12 cellular contexts compared by ENCODE assay signal in the genomic region with DNA sequence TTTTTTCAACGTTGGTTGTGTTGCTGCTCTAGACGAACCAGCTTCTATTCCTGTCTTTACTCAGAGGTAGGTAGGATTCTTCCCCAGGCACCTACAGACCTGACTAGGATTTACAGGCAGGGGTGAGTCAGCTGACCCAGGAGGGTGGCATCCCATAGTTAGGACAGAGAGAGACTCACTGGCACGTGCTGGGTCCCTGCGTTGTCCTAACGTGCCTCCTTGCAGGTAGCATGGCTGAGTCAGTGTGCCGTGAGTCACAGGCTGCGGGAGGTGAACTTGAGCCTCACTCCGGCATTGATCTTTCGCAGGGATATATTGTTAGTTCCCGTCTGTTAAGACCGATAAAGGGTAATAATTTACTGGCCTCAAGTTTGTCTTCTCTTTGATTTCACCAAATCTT.
A peak's percentile ranks its signal among the peaks of the same experiment; 100 is the strongest.
DNase-seq lines count a peak whose midpoint lies in the region; ATAC-seq, FAIRE-seq and TF ChIP-seq lines count a peak whose summit lies in the region.
"Had no signal": no experiment of that assay in that cellular context is flagged by ENCODE, and none has a peak within 500 bp of the region (broad histone marks: within the 10 kb centered on the region; RNA-seq: fewer than 3 reads in every experiment).

No MANE protein-coding gene starts in this region.

- peak overlapping the region; percentile 35 for H3K27ac Mint-ChIP-seq in neural progenitor cell
- no peak overlapping the region for H3K27ac Mint-ChIP-seq in chondrocyte (ENCODE audit: unreplicated experiment)

- H3K27me3 Mint-ChIP-seq in neural progenitor cell (ENCODE audit: insufficient read depth, low read depth) = peaks cover 2% of the 10 kb centered on the region
- H3K27me3 Mint-ChIP-seq in chondrocyte (ENCODE audit: low read depth) = no peaks in the 10 kb centered on the region

- H3K4me3 ChIP-seq in DND-41 (ENCODE audit: low read depth in 1 of 2, low read length in 2 of 2) (no peak overlapping the region), K562 (no peak overlapping the region), neural progenitor cell (no peak overlapping the region), A673 (ENCODE audit: low read depth, low read length, poor library complexity, severe bottlenecking) (no peak overlapping the region)

- H3K9ac ChIP-seq in DND-41 (ENCODE audit: low read depth, low read length) (peak overlapping the region; percentile 19; the same call in 1 of the 2 replicates), K562 (ENCODE audit: insufficient read depth in 1 of 2, low read depth in 2 of 2, low read length in 2 of 2) (0 out of 4 replicates have a peak overlapping the region, but pooled peaks of 1 of the 2 experiments have one; percentile 55), neural progenitor cell (no peak overlapping the region)

- no peak for TF ChIP-seq RAD21 in K562 (CRISPR knock-in tag; conservative IDR thresholded peaks at IDR 0.05 in 1 of 2, IDR thresholded peaks at IDR 0.05 in 1 of 2)

- no peaks in the 10 kb centered on the region for H3K9me3 ChIP-seq in DND-41 (ENCODE audit: insufficient read depth, low read length, severe bottlenecking)
- H3K9me3 ChIP-seq in K562 (replicated peaks; ENCODE audit: control insufficient read depth, insufficient read depth, low read depth, low read length) = no peaks in the 10 kb centered on the region
- H3K9me3 ChIP-seq in neural progenitor cell (ENCODE audit: low read depth) = no peaks in the 10 kb centered on the region
- no peaks in the 10 kb centered on the region for H3K9me3 ChIP-seq in A673 (ENCODE audit: low read depth, low read length, poor library complexity, severe bottlenecking)

- no peak for DNase-seq in DND-41
- peak; percentile 81 for DNase-seq in LoVo (ENCODE audit: low spot score)
- peak in 3 of 4 experiments; percentile 18 for DNase-seq in K562 (ENCODE audit: extremely low read depth in 1 of 4, low spot score in 3 of 4)
- DNase-seq in neural progenitor cell (ENCODE audit: low spot score) = no peak
- no peak for DNase-seq in iPS-NIHi7 (ENCODE audit: extremely low spot score)
- DNase-seq in A673 (ENCODE audit: low spot score) = no peak
- no peak for DNase-seq in chondrocyte (ENCODE audit: low spot score)
- no peak for DNase-seq in dedifferentiated amniotic fluid mesenchymal stem cell (ENCODE audit: extremely low spot score)
- DNase-seq: KG1, NCI-H774 had no signal

- no peaks in the 10 kb centered on the region for H3K79me2 ChIP-seq in DND-41 (ENCODE audit: insufficient read depth, low read length)
- no peaks in the 10 kb centered on the region for H3K79me2 ChIP-seq in K562 (ENCODE audit: control insufficient read depth, insufficient read depth, low read length)
- H3K79me2 ChIP-seq in neural progenitor cell (ENCODE audit: low read depth) = no peaks in the 10 kb centered on the region

- H3K4me1 Mint-ChIP-seq in neural progenitor cell = peaks cover 23% of the 10 kb centered on the region
- peaks cover 51% of the 10 kb centered on the region for H3K4me1 Mint-ChIP-seq in chondrocyte (ENCODE audit: low read depth)

- H3K4me1 ChIP-seq in DND-41 (ENCODE audit: insufficient read depth, low read length) (peaks cover 26% of the 10 kb centered on the region), K562 (replicated peaks in 1 of 2; ENCODE audit: control insufficient read depth in 2 of 2, insufficient read depth in 2 of 2, low read length in 2 of 2) (peaks cover 0 to 4% of the 10 kb centered on the region in 2 experiments; a peak in 4 of 5 replicates), neural progenitor cell (no peaks in the 10 kb centered on the region), A673 (ENCODE audit: insufficient read depth, low read length, poor library complexity, severe bottlenecking) (peaks cover 8% of the 10 kb centered on the region)

- FAIRE-seq in K562 (lab: Jason Lieb, UNC) = no peak
- FAIRE-seq: G401.6 had no signal

- H3K4me3 Mint-ChIP-seq in neural progenitor cell = no peak overlapping the region
- no peak overlapping the region for H3K4me3 Mint-ChIP-seq in chondrocyte (ENCODE audit: unreplicated experiment)
- H3K4me3 Mint-ChIP-seq: neural crest cell had no signal

- H3K27me3 ChIP-seq in DND-41 (ENCODE audit: insufficient read depth, low read length, poor library complexity) = no peaks in the 10 kb centered on the region
- peaks cover 10 to 34% of the 10 kb centered on the region in 2 experiments; a peak in 4 of 5 replicates for H3K27me3 ChIP-seq in K562 (ENCODE audit: control insufficient read depth in 2 of 2, insufficient read depth in 2 of 2, low read length in 2 of 2)
- H3K27me3 ChIP-seq in neural progenitor cell = no peaks in the 10 kb centered on the region
- H3K27me3 ChIP-seq in A673 (replicated peaks; ENCODE audit: insufficient read depth, low read depth, low read length, poor library complexity) = no peaks in the 10 kb centered on the region

- no peak overlapping the region for H2AFZ ChIP-seq in DND-41 (ENCODE audit: low read depth, low read length)
- no peak overlapping the region for H2AFZ ChIP-seq in K562 (ENCODE audit: low read depth, low read length)
- no peak overlapping the region for H2AFZ ChIP-seq in neural progenitor cell (replicated peaks)

- intact Hi-C loops in K562 (cut with micrococcal nuclease) = no loop called here
- intact Hi-C loops in A673 (cut with micrococcal nuclease; ENCODE audit: unreplicated experiment) = no loop called here

- H4K20me1 ChIP-seq in DND-41 (ENCODE audit: insufficient read depth, low read length) (no peaks in the 10 kb centered on the region), K562 (replicated peaks; ENCODE audit: control insufficient read depth, insufficient read depth, low read length) (no peaks in the 10 kb centered on the region; the same call in 1 of the 2 replicates), neural progenitor cell (ENCODE audit: low read depth) (no peaks in the 10 kb centered on the region)

- in situ Hi-C loops in K562 (cut with MboI) = no loop called here

- no peaks in the 10 kb centered on the region for H3K36me3 ChIP-seq in DND-41 (ENCODE audit: insufficient read depth, low read length)
- no peaks in the 10 kb centered on the region for H3K36me3 ChIP-seq in K562 (ENCODE audit: control insufficient read depth, insufficient read depth, low read length)
- H3K36me3 ChIP-seq in neural progenitor cell = no peaks in the 10 kb centered on the region
- no peaks in the 10 kb centered on the region for H3K36me3 ChIP-seq in A673 (ENCODE audit: insufficient read depth, low read length, poor library complexity, severe bottlenecking)

- TF ChIP-seq POLR2A in K562 (conservative IDR thresholded peaks at IDR 0.05) = no peak

- TF ChIP-seq CTCF in DND-41 (IDR thresholded peaks at IDR 0.05; ENCODE audit: borderline replicate concordance, extremely low read depth, low read length, poor library complexity, severe bottlenecking) = no peak
- TF ChIP-seq CTCF in K562 (IDR thresholded peaks at IDR 0.05 in 2 of 3, conservative IDR thresholded peaks at IDR 0.05 in 1 of 3; ENCODE audit: insufficient read depth in 2 of 3, low read depth in 1 of 3, low read length in 3 of 3) = no peak
- no peak for TF ChIP-seq CTCF in neural progenitor cell (IDR thresholded peaks at IDR 0.05)
- no peak for TF ChIP-seq CTCF in A673 (conservative IDR thresholded peaks at IDR 0.05; ENCODE audit: low read depth, low read length)
- no peak for TF ChIP-seq CTCF in chondrocyte (IDR thresholded peaks at IDR 0.05)

- no peak for ATAC-seq in DND-41 (ENCODE audit: insufficient read depth, low read depth)
- no peak; the same call in 2 of the 3 replicates for ATAC-seq in K562

- 2% methylated on average over 11 of the region's 11 CpGs for WGBS in K562 (ENCODE audit: insufficient coverage, low coverage, missing lambda C conversion rate)

- H3K36me3 Mint-ChIP-seq in neural progenitor cell (peaks cover 4% of the 10 kb centered on the region), chondrocyte (ENCODE audit: low read depth) (no peaks in the 10 kb centered on the region)

- H3K27ac ChIP-seq in DND-41 (ENCODE audit: low read length) = peak overlapping the region; percentile 65
- no peak overlapping the region for H3K27ac ChIP-seq in K562 (ENCODE audit: extremely low read depth, low read depth, low read length)
- H3K27ac ChIP-seq in neural progenitor cell = no peak overlapping the region
- no peak overlapping the region for H3K27ac ChIP-seq in A673 (ENCODE audit: low read depth, low read length, poor library complexity, severe bottlenecking)

- peaks cover 4% of the 10 kb centered on the region for H3K9me3 Mint-ChIP-seq in neural progenitor cell
- peaks cover 3% of the 10 kb centered on the region for H3K9me3 Mint-ChIP-seq in chondrocyte (ENCODE audit: low read depth)

- no peaks in the 10 kb centered on the region for H3K9me1 ChIP-seq in K562 (ENCODE audit: control insufficient read depth, insufficient read depth, low read length)

- POLR2A ChIA-PET in K562 (lab: Yijun Ruan, JAX) (no interaction called here), A673 (lab: Charles Lee; ENCODE audit: low non-redundant PET) (no interaction called here)

- CTCF ChIA-PET in K562 (lab: Yijun Ruan, JAX; ENCODE audit: low intra/inter-chr PET ratio) (no interaction called here), A673 (lab: Charles Lee) (no interaction called here)

- no peaks in the 10 kb centered on the region for H3F3A ChIP-seq in neural progenitor cell (ENCODE audit: low read depth)

- H3K4me2 ChIP-seq in DND-41 (ENCODE audit: insufficient read depth, low read length) (peak overlapping the region; percentile 50; the same call in 1 of the 2 replicates), K562 (ENCODE audit: insufficient read depth, low read length) (no peak overlapping the region), neural progenitor cell (no peak overlapping the region)

- no peak for TF ChIP-seq EP300 in K562 (IDR thresholded peaks at IDR 0.05; ENCODE audit: low read length)

- BruUV-seq in K562 (replicated peaks; lab: Mats Ljungman, UMichigan) = no TSS peak
- BruUV-seq in A673 (replicated peaks; lab: Mats Ljungman, UMichigan) = no TSS peak

TF ChIP-seq in K562, 482 proteins besides CTCF, POLR2A, EP300 and RAD21 (continues in another document):
- TF ChIP-seq, protein P1, sequence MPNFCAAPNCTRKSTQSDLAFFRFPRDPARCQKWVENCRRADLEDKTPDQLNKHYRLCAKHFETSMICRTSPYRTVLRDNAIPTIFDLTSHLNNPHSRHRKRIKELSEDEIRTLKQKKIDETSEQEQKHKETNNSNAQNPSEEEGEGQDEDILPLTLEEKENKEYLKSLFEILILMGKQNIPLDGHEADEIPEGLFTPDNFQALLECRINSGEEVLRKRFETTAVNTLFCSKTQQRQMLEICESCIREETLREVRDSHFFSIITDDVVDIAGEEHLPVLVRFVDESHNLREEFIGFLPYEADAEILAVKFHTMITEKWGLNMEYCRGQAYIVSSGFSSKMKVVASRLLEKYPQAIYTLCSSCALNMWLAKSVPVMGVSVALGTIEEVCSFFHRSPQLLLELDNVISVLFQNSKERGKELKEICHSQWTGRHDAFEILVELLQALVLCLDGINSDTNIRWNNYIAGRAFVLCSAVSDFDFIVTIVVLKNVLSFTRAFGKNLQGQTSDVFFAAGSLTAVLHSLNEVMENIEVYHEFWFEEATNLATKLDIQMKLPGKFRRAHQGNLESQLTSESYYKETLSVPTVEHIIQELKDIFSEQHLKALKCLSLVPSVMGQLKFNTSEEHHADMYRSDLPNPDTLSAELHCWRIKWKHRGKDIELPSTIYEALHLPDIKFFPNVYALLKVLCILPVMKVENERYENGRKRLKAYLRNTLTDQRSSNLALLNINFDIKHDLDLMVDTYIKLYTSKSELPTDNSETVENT (CRISPR knock-in tag; IDR thresholded peaks at IDR 0.05) = no peak
- no peak for TF ChIP-seq HDAC3 (IDR thresholded peaks at IDR 0.05; ENCODE audit: borderline replicate concordance, partially characterized antibody)

Comparison
In these comparisons a context has a peak if more than half of its experiments do, and no peak if none do; other contexts are left out.
1. DNase-seq: peak in LoVo (single experiment) and K562 (3 of 4); none in DND-41 (single experiment), neural progenitor cell (single experiment), iPS-NIHi7 (single experiment), A673 (single experiment), chondrocyte (single experiment) and dedifferentiated amniotic fluid mesenchymal stem cell (single experiment).